In genomic region chr20:39052676-39053075, GRCh38 we compare ENCODE assay signal across 26 cellular contexts.
"Had no signal": no experiment of that assay in that cellular context is flagged by ENCODE, and none has a peak within 500 bp of the region (broad histone marks: within the 10 kb centered on the region; RNA-seq: fewer than 3 reads in every experiment).

No MANE protein-coding gene starts in this region.

- H3K4me3 ChIP-seq: hepatocyte, left ventricle myocardium inferior, lung, pancreas, prostate gland, sigmoid colon, tibial nerve, upper lobe of left lung had no signal

- H3K9me3 ChIP-seq: left ventricle myocardium inferior, pancreas, prostate gland, sigmoid colon, tibial nerve, upper lobe of left lung had no signal

- H3K36me3 ChIP-seq: left ventricle myocardium inferior, pancreas, prostate gland, sigmoid colon, tibial nerve, upper lobe of left lung had no signal

- H3K27ac ChIP-seq: hepatocyte, left ventricle myocardium inferior, pancreas, prostate gland, sigmoid colon, tibial nerve, upper lobe of left lung had no signal

- H2AFZ ChIP-seq: hepatocyte had no signal

- FAIRE-seq: pancreas, small intestine had no signal

- ATAC-seq: natural killer cell; pancreas; right cardiac atrium; stimulated activated memory B cell treated with anti-CD40 and anti-IgM and Interleukin-4, amounts not matched to agents 10 μg/mL and 1 μg/mL and 100 μg/mL, for 72 hours; stimulated activated naive CD8-positive, alpha-beta T cell treated with anti-CD3 and anti-CD28 coated beads, Interleukin-15, amount 100 ng/mL, for 72 hours had no signal

- H3K27ac Mint-ChIP-seq: mesothelial cell of epicardium; naive B cell; natural killer cell; nephron progenitor cell; stimulated activated memory B cell treated with anti-CD40 and anti-IgM and Interleukin-4, amounts not matched to agents 10 μg/mL and 1 μg/mL and 100 μg/mL, for 72 hours; stimulated activated naive CD8-positive, alpha-beta T cell treated with anti-CD3 and anti-CD28 coated beads, Interleukin-15, amount 100 ng/mL, for 72 hours had no signal

- H3K27me3 ChIP-seq: hepatocyte, pancreas, sigmoid colon, upper lobe of left lung had no signal

- H3K4me1 Mint-ChIP-seq: natural killer cell had no signal

- H3K36me3 Mint-ChIP-seq: mesothelial cell of epicardium; naive B cell; natural killer cell; stimulated activated memory B cell treated with anti-CD40 and anti-IgM and Interleukin-4, amounts not matched to agents 10 μg/mL and 1 μg/mL and 100 μg/mL, for 72 hours had no signal

- H3K4me2 ChIP-seq: hepatocyte had no signal

- H3K4me3 Mint-ChIP-seq: mesothelial cell of epicardium; natural killer cell; nephron progenitor cell; stimulated activated memory B cell treated with anti-CD40 and anti-IgM and Interleukin-4, amounts not matched to agents 10 μg/mL and 1 μg/mL and 100 μg/mL, for 72 hours; stimulated activated naive CD8-positive, alpha-beta T cell treated with anti-CD3 and anti-CD28 coated beads, Interleukin-15, amount 100 ng/mL, for 72 hours had no signal

- DNase-seq: islet precursor cell; left ventricle myocardium inferior; mesendoderm; naive B cell; natural killer cell; nephron progenitor cell; pancreas; posterior cingulate gyrus; retina; right cardiac atrium; sigmoid colon; small intestine; stimulated activated CD4-positive, alpha-beta T cell treated with anti-CD3 and anti-CD28 coated beads, Interleukin-1b, Interleukin-23, amount 100 ng/mL, for 48 hours; stimulated activated CD4-positive, alpha-beta T cell treated with anti-CD3 and anti-CD28 coated beads, Interleukin-2, amount 100 ng/mL, for 48 hours; stimulated activated CD4-positive, alpha-beta T cell treated with anti-CD3 and anti-CD28 coated beads, Interleukin-4, amount 100 ng/mL, for 4 hours; stimulated activated CD8-positive, alpha-beta memory T cell treated with anti-CD3 and anti-CD28 coated beads, Interleukin-4, amount 100 ng/mL, for 48 hours; stimulated activated naive CD4-positive, alpha-beta T cell treated with Interleukin-2 at 50 U/mL for 16 hours; stimulated activated naive CD8-positive, alpha-beta T cell treated with anti-CD3 and anti-CD28 coated beads, Interleukin-15, amount 100 ng/mL, for 72 hours; substantia nigra; upper lobe of left lung had no signal

- H3K4me1 ChIP-seq: pancreas, prostate gland had no signal

- H3K9me3 Mint-ChIP-seq: mesothelial cell of epicardium; naive B cell; natural killer cell; nephron progenitor cell; stimulated activated memory B cell treated with anti-CD40 and anti-IgM and Interleukin-4, amounts not matched to agents 10 μg/mL and 1 μg/mL and 100 μg/mL, for 72 hours; stimulated activated naive CD8-positive, alpha-beta T cell treated with anti-CD3 and anti-CD28 coated beads, Interleukin-15, amount 100 ng/mL, for 72 hours had no signal

- H3K79me2 ChIP-seq: hepatocyte had no signal
